1 cellular context compared by ENCODE assay signal in the genomic region with DNA sequence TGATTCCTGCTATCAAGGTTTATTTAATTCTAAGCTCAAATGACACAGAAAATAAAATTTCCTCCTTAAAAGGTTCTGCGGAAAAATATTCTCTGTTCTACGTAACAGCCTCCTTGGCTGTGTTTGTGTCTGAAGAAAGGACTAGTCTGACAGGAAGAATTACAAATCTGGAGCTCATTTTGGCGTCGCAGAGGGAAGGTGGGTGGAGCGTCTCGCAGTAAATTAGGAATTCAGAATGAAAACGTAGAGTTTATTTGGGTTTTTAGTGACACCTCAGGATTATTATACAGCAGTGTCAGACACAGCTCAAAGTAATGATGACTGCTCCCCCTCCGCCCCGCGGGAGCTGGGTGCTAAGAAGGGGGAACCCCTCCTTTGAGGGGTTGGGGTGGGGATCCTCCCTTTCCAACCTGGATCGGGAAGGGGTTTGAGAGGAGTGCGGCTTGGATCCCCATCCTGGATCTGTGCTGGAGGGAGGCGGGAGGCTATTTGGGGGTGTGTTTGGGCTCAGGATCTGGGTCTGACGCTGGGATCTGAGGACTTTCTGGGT.
TF ChIP-seq lines count a peak whose summit lies in the region.

No MANE protein-coding gene starts in this region.

TF ChIP-seq in H1, 55 proteins besides CTCF, POLR2A, EP300 and RAD21 (continued from another document):
- no peak for TF ChIP-seq SRF (IDR thresholded peaks at IDR 0.05; ENCODE audit: low read depth, low read length)
- TF ChIP-seq EZH2 (IDR thresholded peaks at IDR 0.05; ENCODE audit: low read depth, low read length, severe bottlenecking): peak; percentile 27
- TF ChIP-seq SAP30 (IDR thresholded peaks at IDR 0.05; ENCODE audit: insufficient read depth, insufficient replicate concordance, low read length): no peak
- no peak for TF ChIP-seq NRF1 (IDR thresholded peaks at IDR 0.05; ENCODE audit: low read depth, low read length)
- TF ChIP-seq BRCA1 (IDR thresholded peaks at IDR 0.05; ENCODE audit: low read depth, low read length): no peak
- TF ChIP-seq GTF2F1 (IDR thresholded peaks at IDR 0.05; ENCODE audit: borderline replicate concordance, low read depth, low read length): no peak
- TF ChIP-seq KDM4A (IDR thresholded peaks at IDR 0.05; ENCODE audit: low read depth, low read length, severe bottlenecking): peak; percentile 78
